In genomic region chr18:74734013-74734444, GRCh38 we compare ENCODE assay signal across 1 cellular context.
TF ChIP-seq lines count a peak whose summit lies in the region.

No MANE protein-coding gene starts in this region.

TF ChIP-seq in HepG2, 621 proteins besides CTCF, POLR2A, EP300 and RAD21 (continued from another document and continues in another):
- no peak for TF ChIP-seq ZBTB49 (CRISPR knock-in tag; IDR thresholded peaks at IDR 0.05; ENCODE audit: borderline replicate concordance)
- TF ChIP-seq MEIS2 (CRISPR knock-in tag; IDR thresholded peaks at IDR 0.05), result peak; percentile 89
- no peak for TF ChIP-seq PCBP2 (optimal IDR thresholded peaks at IDR 0.05; ENCODE audit: low read depth, low read length, poor library complexity, severe bottlenecking)
- no peak for TF ChIP-seq ZNF878 (CRISPR knock-in tag; IDR thresholded peaks at IDR 0.05)
- peak; percentile 78; the same call in 1 of the 2 replicates for TF ChIP-seq MIXL1 (CRISPR knock-in tag; IDR thresholded peaks at IDR 0.05)
- peak; percentile 32; the same call in 1 of the 2 replicates for TF ChIP-seq ZNF646 (CRISPR knock-in tag; IDR thresholded peaks at IDR 0.05)
- no peak for TF ChIP-seq KMT2A (CRISPR knock-in tag; IDR thresholded peaks at IDR 0.05)
- peak; percentile 95 for TF ChIP-seq PAXIP1 (CRISPR knock-in tag; conservative IDR thresholded peaks at IDR 0.05)
- 0 out of 2 replicates have a peak, but pooled peaks have one; percentile 51 for TF ChIP-seq FOXK1 (CRISPR knock-in tag; IDR thresholded peaks at IDR 0.05; ENCODE audit: borderline replicate concordance, low read depth)
- TF ChIP-seq ZBTB42 (CRISPR knock-in tag; IDR thresholded peaks at IDR 0.05), result no peak
- 0 out of 4 replicates have a peak, but pooled peaks of 1 of the 2 experiments have one; percentile 40 for TF ChIP-seq REST (IDR thresholded peaks at IDR 0.05; ENCODE audit: borderline replicate concordance in 1 of 2, low read depth in 1 of 2, low read length in 2 of 2)
- peak; percentile 59; the same call in 1 of the 2 replicates for TF ChIP-seq MBD4 (IDR thresholded peaks at IDR 0.05; ENCODE audit: borderline replicate concordance, low read length)
- TF ChIP-seq EZH2 (conservative IDR thresholded peaks at IDR 0.05; ENCODE audit: low read depth, low read length), result no peak
- TF ChIP-seq ZNF687 (CRISPR knock-in tag; IDR thresholded peaks at IDR 0.05), result no peak
- TF ChIP-seq ZSCAN9 (CRISPR knock-in tag; IDR thresholded peaks at IDR 0.05; ENCODE audit: borderline replicate concordance), result no peak
- TF ChIP-seq ZBTB33 (CRISPR knock-in tag; IDR thresholded peaks at IDR 0.05), result no peak
- TF ChIP-seq ZKSCAN5 (CRISPR knock-in tag; IDR thresholded peaks at IDR 0.05), result no peak
- 0 out of 2 replicates have a peak, but pooled peaks have one; percentile 22 for TF ChIP-seq THRA (CRISPR knock-in tag; IDR thresholded peaks at IDR 0.05; ENCODE audit: borderline replicate concordance)
- peak; percentile 66; the same call in 1 of the 2 replicates for TF ChIP-seq ZNF124 (CRISPR knock-in tag; IDR thresholded peaks at IDR 0.05)
- 0 out of 2 replicates have a peak, but pooled peaks have one; percentile 42 for TF ChIP-seq TGIF2 (CRISPR knock-in tag; IDR thresholded peaks at IDR 0.05)
- no peak for TF ChIP-seq ZNF639 (CRISPR knock-in tag; conservative IDR thresholded peaks at IDR 0.05)
- peak; percentile 38; the same call in 1 of the 2 replicates for TF ChIP-seq ELF3 (CRISPR knock-in tag; IDR thresholded peaks at IDR 0.05)
- peak; percentile 84 for TF ChIP-seq POGZ (CRISPR knock-in tag; IDR thresholded peaks at IDR 0.05)
- TF ChIP-seq ZNF136 (CRISPR knock-in tag; IDR thresholded peaks at IDR 0.05; ENCODE audit: low read depth), result 0 out of 2 replicates have a peak, but pooled peaks have one; percentile 59
- peak; percentile 47; the same call in 1 of the 2 replicates for TF ChIP-seq KAT7 (CRISPR knock-in tag; IDR thresholded peaks at IDR 0.05; ENCODE audit: borderline replicate concordance)
- no peak for TF ChIP-seq ZSCAN30 (CRISPR knock-in tag; IDR thresholded peaks at IDR 0.05)
